Comparison of ENCODE assay signal across 18 cellular contexts in genomic region chr5:178606269-178606668, GRCh38.
"Had no signal": no experiment of that assay in that cellular context is flagged by ENCODE, and none has a peak within 500 bp of the region (broad histone marks: within the 10 kb centered on the region; RNA-seq: fewer than 3 reads in every experiment).

No MANE protein-coding gene starts in this region.

- DNase-seq: activated CD4-positive, alpha-beta T cell treated with anti-CD3 and anti-CD28 coated beads, Interleukin-2, amount 50 U/mL, for 4 hours; activated CD8-positive, alpha-beta memory T cell treated with anti-CD3 and anti-CD28 coated beads, Interleukin-2, amount 10 ng/mL, durations not matched to agents 7 days and 5 days; activated naive CD4-positive, alpha-beta T cell treated with anti-CD3 and anti-CD28 coated beads, Interleukin-2, amount 50 U/mL, for 16 hours; activated T-cell treated with anti-CD3 and anti-CD28 coated beads, Interleukin-2, amount 50 U/mL, for 1 hour; aorta; dermis blood vessel endothelial cell; endodermal cell; erythroblast; foreskin fibroblast; midbrain; pancreas; stimulated activated CD4-positive, alpha-beta T cell treated with anti-CD3 and anti-CD28 coated beads, Interleukin-12 subunit alpha, Interleukin-12 subunit beta, amount 100 ng/mL, for 4 hours; stimulated activated CD4-positive, alpha-beta T cell treated with anti-CD3 and anti-CD28 coated beads, Interleukin-2, amount 100 ng/mL, for 24 hours; T1000; thyroid gland had no signal

- H3K4me1 ChIP-seq: pancreas, thyroid gland had no signal

- H3K4me3 Mint-ChIP-seq: activated CD8-positive, alpha-beta memory T cell treated with anti-CD3 and anti-CD28 coated beads, Interleukin-2, amount 10 ng/mL, durations not matched to agents 7 days and 5 days; endodermal cell had no signal

- H3K27me3 Mint-ChIP-seq: activated CD8-positive, alpha-beta memory T cell treated with anti-CD3 and anti-CD28 coated beads, Interleukin-2, amount 10 ng/mL, durations not matched to agents 7 days and 5 days had no signal

- H3K9me3 ChIP-seq: pancreas, thyroid gland had no signal

- H3K4me3 ChIP-seq: lung, pancreas, SK-N-MC, thyroid gland had no signal

- H3K27ac Mint-ChIP-seq: activated CD8-positive, alpha-beta memory T cell treated with anti-CD3 and anti-CD28 coated beads, Interleukin-2, amount 10 ng/mL, durations not matched to agents 7 days and 5 days; endodermal cell had no signal

- H3K27ac ChIP-seq: pancreas, SK-N-MC, thyroid gland had no signal

- ATAC-seq: activated CD4-positive, CD25-positive, alpha-beta regulatory T cell treated with anti-CD3 and anti-CD28 coated beads, Interleukin-2, amount 50 U/mL, for 24 hours; activated CD8-positive, alpha-beta memory T cell treated with anti-CD3 and anti-CD28 coated beads, Interleukin-2, amount 10 ng/mL, durations not matched to agents 7 days and 5 days; pancreas had no signal

- H3K4me1 Mint-ChIP-seq: activated CD8-positive, alpha-beta memory T cell treated with anti-CD3 and anti-CD28 coated beads, Interleukin-2, amount 10 ng/mL, durations not matched to agents 7 days and 5 days; endodermal cell had no signal

- H3K27me3 ChIP-seq: pancreas, thyroid gland had no signal
